ENCODE assay signal across 6 cellular contexts in the genomic region with DNA sequence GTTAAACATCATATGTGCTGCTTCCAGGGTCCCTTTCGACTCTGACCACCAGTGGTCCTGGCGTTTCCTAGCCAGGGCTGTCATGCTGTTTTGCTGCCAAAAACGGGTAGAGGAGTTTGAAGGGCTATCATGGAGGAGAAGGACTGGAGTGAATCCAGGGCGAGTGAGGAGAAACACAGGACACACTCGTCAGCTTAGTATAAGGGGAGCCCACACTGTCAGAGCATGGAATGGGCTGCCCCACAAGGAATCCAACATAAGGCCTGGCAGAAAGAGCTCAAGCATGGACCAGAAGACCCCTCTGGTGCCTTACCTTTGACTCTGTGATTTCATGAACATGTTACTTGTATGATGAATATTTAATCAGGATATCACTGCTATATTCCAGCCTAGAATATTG.
"Had no signal": no experiment of that assay in that cellular context is flagged by ENCODE, and none has a peak within 500 bp of the region (broad histone marks: within the 10 kb centered on the region; RNA-seq: fewer than 3 reads in every experiment).

No MANE protein-coding gene starts in this region.

- DNase-seq: IMR-90, KBM-7, KG1 had no signal

- H3K4me3 ChIP-seq: K562 had no signal

- H3K27ac ChIP-seq: HL-60 had no signal

- H3K27me3 Mint-ChIP-seq: IgD-negative memory B cell had no signal

- H3K4me3 Mint-ChIP-seq: IgD-negative memory B cell had no signal

- H3K27ac Mint-ChIP-seq: IgD-negative memory B cell had no signal
